ENCODE assay signal across 21 cellular contexts in genomic region chr1:40454873-40455272, GRCh38.
"Had no signal": no experiment of that assay in that cellular context is flagged by ENCODE, and none has a peak within 500 bp of the region (broad histone marks: within the 10 kb centered on the region; RNA-seq: fewer than 3 reads in every experiment).

No MANE protein-coding gene starts in this region.

- H3K4me3 Mint-ChIP-seq: effector memory CD8-positive, alpha-beta T cell; natural killer cell had no signal

- H3K27me3 ChIP-seq: gastrocnemius medialis, pancreas, right lobe of liver, stomach, thyroid gland, vagina had no signal

- H3K27me3 Mint-ChIP-seq: effector memory CD8-positive, alpha-beta T cell had no signal

- ATAC-seq: effector memory CD8-positive, alpha-beta T cell; esophagus mucosa; gastrocnemius medialis; left ventricle myocardium superior; lower lobe of right lung; natural killer cell; pancreas; right lobe of liver had no signal

- H3K4me3 ChIP-seq: gastrocnemius medialis, lower lobe of right lung, pancreas, right lobe of liver, stomach, thyroid gland, vagina had no signal

- H3K4me1 ChIP-seq: pancreas had no signal

- DNase-seq: cortex of kidney; effector memory CD8-positive, alpha-beta T cell; foreskin fibroblast; gastrocnemius medialis; head of caudate nucleus; left ventricle myocardium superior; lower lobe of right lung; natural killer cell; pancreas; right lobe of liver; small intestine; stimulated activated CD4-positive, alpha-beta T cell treated with anti-CD3 and anti-CD28 coated beads, Interleukin-15, amount 100 ng/mL, for 24 hours; stimulated activated CD4-positive, alpha-beta T cell treated with anti-CD3 and anti-CD28 coated beads, Interleukin-2, amount 100 ng/mL, for 48 hours; stimulated activated naive CD4-positive, alpha-beta T cell treated with Interleukin-2 at 50 U/mL for 16 hours; stomach; thyroid gland; trophoblast cell had no signal

- H3K36me3 ChIP-seq: lower lobe of right lung, neutrophil had no signal

- H3K27ac ChIP-seq: epithelial cell of prostate, gastrocnemius medialis, lower lobe of right lung, neutrophil, pancreas, right lobe of liver, stomach, thyroid gland, vagina had no signal

- H3K27ac Mint-ChIP-seq: effector memory CD8-positive, alpha-beta T cell; natural killer cell had no signal
